Comparison of ENCODE assay signal across 21 cellular contexts in the genomic region with DNA sequence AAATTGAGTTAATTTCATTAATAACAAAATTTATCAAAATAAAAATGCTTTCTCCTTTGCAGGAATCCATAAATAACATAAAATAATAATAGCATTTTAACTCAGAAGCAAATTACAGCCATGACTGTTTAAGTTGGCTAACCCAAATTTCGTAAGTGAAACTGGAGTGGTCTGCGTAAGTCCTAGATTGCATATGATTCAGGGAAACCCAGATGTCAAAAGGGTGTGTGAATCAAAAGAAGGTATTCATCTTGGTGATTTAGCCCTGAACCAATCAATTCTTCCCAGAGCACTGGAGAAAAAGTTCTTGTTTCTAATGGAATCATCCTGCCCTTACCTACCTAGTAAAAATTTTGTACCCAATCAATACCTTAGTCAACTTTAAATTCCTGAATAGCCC.
DNase-seq lines count a peak whose midpoint lies in the region; TF ChIP-seq lines count a peak whose summit lies in the region.
"Had no signal": no experiment of that assay in that cellular context is flagged by ENCODE, and none has a peak within 500 bp of the region (broad histone marks: within the 10 kb centered on the region; RNA-seq: fewer than 3 reads in every experiment).

No MANE protein-coding gene starts in this region.

- DNase-seq in AML-193 (lab: John Stamatoyannopoulos, UW) (peak; percentile 13 to 28), HS-5 (ENCODE audit: low read depth) (peak; percentile 39), mesenchymal stem cell (peak; percentile 43), GM03348 (ENCODE audit: low spot score) (no peak), tibial artery (no peak)
- no peak for DNase-seq in activated T-helper 2 cell treated with anti-CD3 and anti-CD28 coated beads, Interferon-gamma antibody, Interleukin-2, Interleukin-4, amounts not matched to agents 10 μg/mL and 5 μg/mL and 100 μg/mL, durations not matched to agents 14 hours and 24 hours and 36 hours (ENCODE audit: low spot score)
- DNase-seq in activated CD4-positive, alpha-beta T cell treated with anti-CD3 and anti-CD28 coated beads for 1 hour, result no peak
- DNase-seq: activated CD4-positive, alpha-beta T cell treated with anti-CD3 and anti-CD28 coated beads for 4 hours; activated effector memory CD4-positive, alpha-beta T cell treated with Interleukin-2 at 50 U/mL for 16 hours; adrenal gland; caudate nucleus; COR-L47; DMS79 treated with DMSO at 0.1 percent for 48 hours; kidney glomerular epithelial cell; NCI-H1105 treated with DMSO at 0.1 percent for 48 hours; NCI-H524; posterior cingulate gyrus; stimulated activated CD4-positive, alpha-beta T cell treated with anti-CD3 and anti-CD28 coated beads, Interleukin-2, amount 100 ng/mL, for 24 hours; stimulated activated naive CD4-positive, alpha-beta T cell treated with Interleukin-2 at 50 U/mL for 16 hours had no signal

- no peak overlapping the region for H2BK15ac ChIP-seq in mesenchymal stem cell (ENCODE audit: low read depth, poor library complexity, severe bottlenecking)

- H3K4me3 ChIP-seq in mesenchymal stem cell (ENCODE audit: insufficient read depth in 1 of 2, low read depth in 1 of 2, low read length in 2 of 2) (no peak overlapping the region), tibial artery (no peak overlapping the region)
- H3K4me3 ChIP-seq: adrenal gland, gastroesophageal sphincter, tibial nerve had no signal

- H3K9me3 Mint-ChIP-seq in activated T-helper 2 cell treated with anti-CD3 and anti-CD28 coated beads, Interferon-gamma antibody, Interleukin-2, Interleukin-4, amounts not matched to agents 10 μg/mL and 5 μg/mL and 100 μg/mL, durations not matched to agents 14 hours and 24 hours and 36 hours, result no peaks in the 10 kb centered on the region

- H3K23ac ChIP-seq in mesenchymal stem cell (ENCODE audit: low read length in 2 of 2), result no peak overlapping the region

- TF ChIP-seq CTCF in tibial artery (IDR thresholded peaks at IDR 0.05), result no peak

- H3K36me3 ChIP-seq in mesenchymal stem cell (ENCODE audit: control insufficient read depth in 1 of 2, insufficient read depth in 2 of 2, low read depth in 1 of 2, low read length in 2 of 2), result no peaks in the 10 kb centered on the region
- no peaks in the 10 kb centered on the region for H3K36me3 ChIP-seq in tibial artery
- H3K36me3 ChIP-seq: adrenal gland, gastroesophageal sphincter, tibial nerve had no signal

- H3K14ac ChIP-seq in mesenchymal stem cell (ENCODE audit: low read length in 2 of 2), result no peak overlapping the region

- H3K27ac Mint-ChIP-seq in activated T-helper 2 cell treated with anti-CD3 and anti-CD28 coated beads, Interferon-gamma antibody, Interleukin-2, Interleukin-4, amounts not matched to agents 10 μg/mL and 5 μg/mL and 100 μg/mL, durations not matched to agents 14 hours and 24 hours and 36 hours, result peak overlapping the region; percentile 12

- H4K91ac ChIP-seq in mesenchymal stem cell (ENCODE audit: low read length), result no peak overlapping the region

- H3K9me3 ChIP-seq in mesenchymal stem cell (ENCODE audit: control insufficient read depth, low read length) (no peaks in the 10 kb centered on the region), tibial artery (no peaks in the 10 kb centered on the region)
- H3K9me3 ChIP-seq: adrenal gland, gastroesophageal sphincter, tibial nerve had no signal

- no peak overlapping the region for H2BK12ac ChIP-seq in mesenchymal stem cell (ENCODE audit: low read length in 2 of 2)

- 100% methylated on average over 2 of the region's 2 CpGs for WGBS in mesenchymal stem cell

- H3K4me1 ChIP-seq in mesenchymal stem cell (ENCODE audit: control insufficient read depth, insufficient read depth, low read depth, low read length), result peaks cover 7% of the 10 kb centered on the region
- H3K4me1 ChIP-seq in tibial artery, result peaks cover 0 to 59% (median 23%) of the 10 kb centered on the region in 4 donors

- no peaks in the 10 kb centered on the region for H3K27me3 Mint-ChIP-seq in activated T-helper 2 cell treated with anti-CD3 and anti-CD28 coated beads, Interferon-gamma antibody, Interleukin-2, Interleukin-4, amounts not matched to agents 10 μg/mL and 5 μg/mL and 100 μg/mL, durations not matched to agents 14 hours and 24 hours and 36 hours (ENCODE audit: low read depth)

- no peak overlapping the region for H3K18ac ChIP-seq in mesenchymal stem cell (ENCODE audit: low read depth in 1 of 2, low read length in 2 of 2)

- intact Hi-C loops in activated T-helper 2 cell treated with anti-CD3 and anti-CD28 coated beads, Interferon-gamma antibody, Interleukin-2, Interleukin-4, amounts not matched to agents 10 μg/mL and 5 μg/mL and 100 μg/mL, durations not matched to agents 14 hours and 24 hours and 36 hours (cut with micrococcal nuclease), result no loop called here
- intact Hi-C loops in tibial artery (cut with DNase I; ENCODE audit: low total_unique reads), result no loop called here

- no peak overlapping the region for H2BK5ac ChIP-seq in mesenchymal stem cell (ENCODE audit: low read depth, low read length, poor library complexity, severe bottlenecking)

- H2AFZ ChIP-seq in mesenchymal stem cell (ENCODE audit: low read depth, low read length), result no peak overlapping the region

- no peak overlapping the region for H3K4me2 ChIP-seq in mesenchymal stem cell (ENCODE audit: low read length, poor library complexity, severe bottlenecking)

- peaks cover 29% of the 10 kb centered on the region for H3K4me1 Mint-ChIP-seq in activated T-helper 2 cell treated with anti-CD3 and anti-CD28 coated beads, Interferon-gamma antibody, Interleukin-2, Interleukin-4, amounts not matched to agents 10 μg/mL and 5 μg/mL and 100 μg/mL, durations not matched to agents 14 hours and 24 hours and 36 hours (ENCODE audit: low read depth)

- H4K8ac ChIP-seq in mesenchymal stem cell (ENCODE audit: low read length), result no peak overlapping the region

- no peak overlapping the region for H3K9ac ChIP-seq in mesenchymal stem cell (ENCODE audit: low read length)

- H3K27ac ChIP-seq in mesenchymal stem cell (ENCODE audit: low read length, poor library complexity, severe bottlenecking) (no peak overlapping the region), tibial artery (peak overlapping the region in 1 of 2 donors; percentile 13)
- H3K27ac ChIP-seq: adrenal gland, gastroesophageal sphincter, tibial nerve had no signal

- no peak overlapping the region for H3K4ac ChIP-seq in mesenchymal stem cell (ENCODE audit: low read depth in 1 of 2, low read length in 2 of 2)

- peaks cover 6% of the 10 kb centered on the region for H3K36me3 Mint-ChIP-seq in activated T-helper 2 cell treated with anti-CD3 and anti-CD28 coated beads, Interferon-gamma antibody, Interleukin-2, Interleukin-4, amounts not matched to agents 10 μg/mL and 5 μg/mL and 100 μg/mL, durations not matched to agents 14 hours and 24 hours and 36 hours (ENCODE audit: low read depth)

- no peak overlapping the region for H2BK120ac ChIP-seq in mesenchymal stem cell (ENCODE audit: low read depth, low read length)

- no peak overlapping the region for H3K4me3 Mint-ChIP-seq in activated T-helper 2 cell treated with anti-CD3 and anti-CD28 coated beads, Interferon-gamma antibody, Interleukin-2, Interleukin-4, amounts not matched to agents 10 μg/mL and 5 μg/mL and 100 μg/mL, durations not matched to agents 14 hours and 24 hours and 36 hours (ENCODE audit: low read depth)

- H2AK5ac ChIP-seq in mesenchymal stem cell (ENCODE audit: low read length, severe bottlenecking), result no peak overlapping the region

- H3K27me3 ChIP-seq in mesenchymal stem cell (ENCODE audit: control insufficient read depth in 1 of 2, insufficient read depth in 1 of 2, low read length in 2 of 2) (no peaks in the 10 kb centered on the region), tibial artery (no peaks in the 10 kb centered on the region)
- H3K27me3 ChIP-seq: adrenal gland, gastroesophageal sphincter, tibial nerve had no signal

- no peaks in the 10 kb centered on the region for H3K79me1 ChIP-seq in mesenchymal stem cell (replicated peaks; ENCODE audit: low read length, poor library complexity, severe bottlenecking)

Comparison
In these comparisons a context has a peak if more than half of its experiments do, and no peak if none do; other contexts are left out.
1. DNase-seq: peak in AML-193 (2 of 2), HS-5 (single experiment) and mesenchymal stem cell (single experiment); none in activated T-helper 2 cell treated with anti-CD3 and anti-CD28 coated beads, Interferon-gamma antibody, Interleukin-2, Interleukin-4, amounts not matched to agents 10 μg/mL and 5 μg/mL and 100 μg/mL, durations not matched to agents 14 hours and 24 hours and 36 hours (single experiment), GM03348 (single experiment), tibial artery (0 of 2) and activated CD4-positive, alpha-beta T cell treated with anti-CD3 and anti-CD28 coated beads for 1 hour (single experiment).